ENCODE assay signal across 1 cellular context in the genomic region with DNA sequence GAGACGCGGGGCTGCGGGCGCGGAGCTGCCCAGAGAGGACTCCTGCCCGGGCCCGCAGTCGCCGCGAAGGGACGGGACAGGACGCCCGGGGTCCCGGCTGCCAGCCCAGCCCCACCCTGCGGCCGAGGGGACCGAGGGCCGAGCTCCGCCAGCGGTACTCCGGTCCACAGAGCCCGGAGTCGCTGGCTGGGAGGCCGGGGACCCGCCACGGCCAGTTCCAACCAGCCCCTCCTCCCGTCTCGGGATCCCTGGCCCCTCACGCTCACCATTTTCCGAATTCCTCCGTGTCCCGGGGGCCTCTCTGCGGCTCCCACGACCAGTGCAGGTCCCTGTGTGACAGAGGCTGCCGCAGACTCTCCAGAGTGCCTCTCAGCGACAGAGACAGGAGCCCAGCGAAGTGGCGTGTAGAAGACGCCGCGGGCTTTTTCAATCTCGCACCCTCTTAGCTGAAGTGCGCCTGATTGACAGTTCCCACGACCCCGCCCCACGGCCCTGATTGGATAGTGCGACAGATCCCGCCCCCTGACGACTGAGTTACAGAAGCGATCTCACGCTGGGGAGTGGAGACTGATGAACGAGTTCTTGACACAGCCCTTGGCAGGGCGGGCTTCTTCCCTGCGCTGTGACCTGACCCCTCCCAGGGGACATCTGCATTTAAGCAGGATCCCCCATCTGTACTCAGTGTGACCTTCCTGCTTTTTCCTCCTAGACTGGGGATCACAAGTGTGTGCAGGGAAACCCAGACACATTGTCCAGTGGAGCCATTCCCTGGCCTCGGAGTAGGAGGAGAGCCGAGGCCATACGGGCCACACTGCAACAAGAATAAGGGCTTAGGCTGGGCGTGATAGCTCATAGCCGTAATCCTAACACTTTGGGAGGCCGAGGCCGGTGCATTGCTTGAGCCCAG.
TF ChIP-seq lines count a peak whose summit lies in the region.

No MANE protein-coding gene starts in this region.

TF ChIP-seq in K562, 482 proteins besides CTCF, POLR2A, EP300 and RAD21 (continued from another document and continues in another):
- TF ChIP-seq BRD9 (IDR thresholded peaks at IDR 0.05; ENCODE audit: low read depth, partially characterized antibody), result no peak
- no peak for TF ChIP-seq ZNF239 (CRISPR knock-in tag; IDR thresholded peaks at IDR 0.05)
- TF ChIP-seq HOXB6 (CRISPR knock-in tag; IDR thresholded peaks at IDR 0.05; ENCODE audit: borderline replicate concordance), result no peak
- TF ChIP-seq ZNF431 (CRISPR knock-in tag; IDR thresholded peaks at IDR 0.05), result no peak
- peak in 1 of 2 experiments; percentile 12; a peak in 1 of 4 replicates for TF ChIP-seq TBL1XR1 (IDR thresholded peaks at IDR 0.05; ENCODE audit: low read length in 2 of 2)
- TF ChIP-seq JUN (IDR thresholded peaks at IDR 0.05; ENCODE audit: borderline replicate concordance, low read depth, low read length), result no peak
- TF ChIP-seq JUN (CRISPR knock-in tag; IDR thresholded peaks at IDR 0.05; ENCODE audit: borderline replicate concordance), result no peak
- TF ChIP-seq, protein P1, sequence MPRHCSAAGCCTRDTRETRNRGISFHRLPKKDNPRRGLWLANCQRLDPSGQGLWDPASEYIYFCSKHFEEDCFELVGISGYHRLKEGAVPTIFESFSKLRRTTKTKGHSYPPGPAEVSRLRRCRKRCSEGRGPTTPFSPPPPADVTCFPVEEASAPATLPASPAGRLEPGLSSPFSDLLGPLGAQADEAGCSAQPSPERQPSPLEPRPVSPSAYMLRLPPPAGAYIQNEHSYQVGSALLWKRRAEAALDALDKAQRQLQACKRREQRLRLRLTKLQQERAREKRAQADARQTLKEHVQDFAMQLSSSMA (CRISPR knock-in tag; IDR thresholded peaks at IDR 0.05), result no peak
- no peak for TF ChIP-seq YBX1 (IDR thresholded peaks at IDR 0.05)
- no peak for TF ChIP-seq EHMT2 (IDR thresholded peaks at IDR 0.05)
- no peak for TF ChIP-seq CCAR2 (IDR thresholded peaks at IDR 0.05; ENCODE audit: low read depth, low read length)
- no peak for TF ChIP-seq JUNB (CRISPR knock-in tag; conservative IDR thresholded peaks at IDR 0.05)
- no peak for TF ChIP-seq ZNF175 (CRISPR knock-in tag; IDR thresholded peaks at IDR 0.05; ENCODE audit: low read depth)
- TF ChIP-seq, protein P2, sequence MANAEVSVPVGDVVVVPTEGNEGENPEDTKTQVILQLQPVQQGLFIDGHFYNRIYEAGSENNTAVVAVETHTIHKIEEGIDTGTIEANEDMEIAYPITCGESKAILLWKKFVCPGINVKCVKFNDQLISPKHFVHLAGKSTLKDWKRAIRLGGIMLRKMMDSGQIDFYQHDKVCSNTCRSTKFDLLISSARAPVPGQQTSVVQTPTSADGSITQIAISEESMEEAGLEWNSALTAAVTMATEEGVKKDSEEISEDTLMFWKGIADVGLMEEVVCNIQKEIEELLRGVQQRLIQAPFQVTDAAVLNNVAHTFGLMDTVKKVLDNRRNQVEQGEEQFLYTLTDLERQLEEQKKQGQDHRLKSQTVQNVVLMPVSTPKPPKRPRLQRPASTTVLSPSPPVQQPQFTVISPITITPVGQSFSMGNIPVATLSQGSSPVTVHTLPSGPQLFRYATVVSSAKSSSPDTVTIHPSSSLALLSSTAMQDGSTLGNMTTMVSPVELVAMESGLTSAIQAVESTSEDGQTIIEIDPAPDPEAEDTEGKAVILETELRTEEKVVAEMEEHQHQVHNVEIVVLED (CRISPR knock-in tag; IDR thresholded peaks at IDR 0.05), result no peak
- peak; percentile 98 for TF ChIP-seq KDM5B (IDR thresholded peaks at IDR 0.05; ENCODE audit: insufficient replicate concordance, low read depth, low read length)
- TF ChIP-seq, protein P3, sequence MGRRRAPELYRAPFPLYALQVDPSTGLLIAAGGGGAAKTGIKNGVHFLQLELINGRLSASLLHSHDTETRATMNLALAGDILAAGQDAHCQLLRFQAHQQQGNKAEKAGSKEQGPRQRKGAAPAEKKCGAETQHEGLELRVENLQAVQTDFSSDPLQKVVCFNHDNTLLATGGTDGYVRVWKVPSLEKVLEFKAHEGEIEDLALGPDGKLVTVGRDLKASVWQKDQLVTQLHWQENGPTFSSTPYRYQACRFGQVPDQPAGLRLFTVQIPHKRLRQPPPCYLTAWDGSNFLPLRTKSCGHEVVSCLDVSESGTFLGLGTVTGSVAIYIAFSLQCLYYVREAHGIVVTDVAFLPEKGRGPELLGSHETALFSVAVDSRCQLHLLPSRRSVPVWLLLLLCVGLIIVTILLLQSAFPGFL (CRISPR knock-in tag; IDR thresholded peaks at IDR 0.05), result no peak
- TF ChIP-seq LCOR (CRISPR knock-in tag; IDR thresholded peaks at IDR 0.05), result 0 out of 2 replicates have a peak, but pooled peaks have one; percentile 33
- no peak for TF ChIP-seq ZNF212 (CRISPR knock-in tag; IDR thresholded peaks at IDR 0.05)
- TF ChIP-seq, protein P4, sequence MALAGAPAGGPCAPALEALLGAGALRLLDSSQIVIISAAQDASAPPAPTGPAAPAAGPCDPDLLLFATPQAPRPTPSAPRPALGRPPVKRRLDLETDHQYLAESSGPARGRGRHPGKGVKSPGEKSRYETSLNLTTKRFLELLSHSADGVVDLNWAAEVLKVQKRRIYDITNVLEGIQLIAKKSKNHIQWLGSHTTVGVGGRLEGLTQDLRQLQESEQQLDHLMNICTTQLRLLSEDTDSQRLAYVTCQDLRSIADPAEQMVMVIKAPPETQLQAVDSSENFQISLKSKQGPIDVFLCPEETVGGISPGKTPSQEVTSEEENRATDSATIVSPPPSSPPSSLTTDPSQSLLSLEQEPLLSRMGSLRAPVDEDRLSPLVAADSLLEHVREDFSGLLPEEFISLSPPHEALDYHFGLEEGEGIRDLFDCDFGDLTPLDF (CRISPR knock-in tag; IDR thresholded peaks at IDR 0.05), result no peak
- TF ChIP-seq PTBP1 (IDR thresholded peaks at IDR 0.05; ENCODE audit: low read depth, low read length), result no peak
- TF ChIP-seq CBX2 (IDR thresholded peaks at IDR 0.05; ENCODE audit: insufficient read depth, low read length, poor library complexity, severe bottlenecking), result no peak
- TF ChIP-seq DPF2 (IDR thresholded peaks at IDR 0.05), result no peak
- TF ChIP-seq ZFP30 (CRISPR knock-in tag; IDR thresholded peaks at IDR 0.05; ENCODE audit: borderline replicate concordance), result no peak
- TF ChIP-seq NFE2 (IDR thresholded peaks at IDR 0.05; ENCODE audit: low read depth), result no peak
- TF ChIP-seq, protein P5, sequence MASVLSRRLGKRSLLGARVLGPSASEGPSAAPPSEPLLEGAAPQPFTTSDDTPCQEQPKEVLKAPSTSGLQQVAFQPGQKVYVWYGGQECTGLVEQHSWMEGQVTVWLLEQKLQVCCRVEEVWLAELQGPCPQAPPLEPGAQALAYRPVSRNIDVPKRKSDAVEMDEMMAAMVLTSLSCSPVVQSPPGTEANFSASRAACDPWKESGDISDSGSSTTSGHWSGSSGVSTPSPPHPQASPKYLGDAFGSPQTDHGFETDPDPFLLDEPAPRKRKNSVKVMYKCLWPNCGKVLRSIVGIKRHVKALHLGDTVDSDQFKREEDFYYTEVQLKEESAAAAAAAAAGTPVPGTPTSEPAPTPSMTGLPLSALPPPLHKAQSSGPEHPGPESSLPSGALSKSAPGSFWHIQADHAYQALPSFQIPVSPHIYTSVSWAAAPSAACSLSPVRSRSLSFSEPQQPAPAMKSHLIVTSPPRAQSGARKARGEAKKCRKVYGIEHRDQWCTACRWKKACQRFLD (CRISPR knock-in tag; IDR thresholded peaks at IDR 0.05), result no peak
- TF ChIP-seq ZSCAN32 (CRISPR knock-in tag; IDR thresholded peaks at IDR 0.05), result no peak
- TF ChIP-seq MCM5 (IDR thresholded peaks at IDR 0.05; ENCODE audit: low read depth), result no peak
- no peak for TF ChIP-seq ZNF589 (CRISPR knock-in tag; IDR thresholded peaks at IDR 0.05; ENCODE audit: low read depth)
- no peak for TF ChIP-seq HSF4 (CRISPR knock-in tag; IDR thresholded peaks at IDR 0.05; ENCODE audit: borderline replicate concordance)
- no peak for TF ChIP-seq IFI16 (CRISPR knock-in tag; IDR thresholded peaks at IDR 0.05)
- no peak for TF ChIP-seq STAT5A (IDR thresholded peaks at IDR 0.05; ENCODE audit: borderline replicate concordance, low read length)
- TF ChIP-seq ILK (tag; IDR thresholded peaks at IDR 0.05; ENCODE audit: borderline replicate concordance, low read depth), result no peak
- no peak for TF ChIP-seq ZNF133 (CRISPR knock-in tag; IDR thresholded peaks at IDR 0.05)
- no peak for TF ChIP-seq GABPB2 (CRISPR knock-in tag; conservative IDR thresholded peaks at IDR 0.05)
- TF ChIP-seq ELF2 (CRISPR knock-in tag; IDR thresholded peaks at IDR 0.05), result no peak
- TF ChIP-seq STAT5B (CRISPR knock-in tag; IDR thresholded peaks at IDR 0.05), result no peak
- peak in 1 of 2 experiments; percentile 72; a peak in 1 of 4 replicates for TF ChIP-seq SIN3A (IDR thresholded peaks at IDR 0.05; ENCODE audit: borderline replicate concordance in 2 of 2, control insufficient read depth in 1 of 2, low read depth in 2 of 2, low read length in 2 of 2)
- TF ChIP-seq POLR3G (IDR thresholded peaks at IDR 0.05; ENCODE audit: extremely low read depth, insufficient read length, insufficient replicate concordance), result no peak
- TF ChIP-seq, protein P6, sequence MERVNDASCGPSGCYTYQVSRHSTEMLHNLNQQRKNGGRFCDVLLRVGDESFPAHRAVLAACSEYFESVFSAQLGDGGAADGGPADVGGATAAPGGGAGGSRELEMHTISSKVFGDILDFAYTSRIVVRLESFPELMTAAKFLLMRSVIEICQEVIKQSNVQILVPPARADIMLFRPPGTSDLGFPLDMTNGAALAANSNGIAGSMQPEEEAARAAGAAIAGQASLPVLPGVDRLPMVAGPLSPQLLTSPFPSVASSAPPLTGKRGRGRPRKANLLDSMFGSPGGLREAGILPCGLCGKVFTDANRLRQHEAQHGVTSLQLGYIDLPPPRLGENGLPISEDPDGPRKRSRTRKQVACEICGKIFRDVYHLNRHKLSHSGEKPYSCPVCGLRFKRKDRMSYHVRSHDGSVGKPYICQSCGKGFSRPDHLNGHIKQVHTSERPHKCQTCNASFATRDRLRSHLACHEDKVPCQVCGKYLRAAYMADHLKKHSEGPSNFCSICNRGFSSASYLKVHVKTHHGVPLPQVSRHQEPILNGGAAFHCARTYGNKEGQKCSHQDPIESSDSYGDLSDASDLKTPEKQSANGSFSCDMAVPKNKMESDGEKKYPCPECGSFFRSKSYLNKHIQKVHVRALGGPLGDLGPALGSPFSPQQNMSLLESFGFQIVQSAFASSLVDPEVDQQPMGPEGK (CRISPR knock-in tag; IDR thresholded peaks at IDR 0.05; ENCODE audit: borderline replicate concordance), result no peak
- TF ChIP-seq, protein P7, sequence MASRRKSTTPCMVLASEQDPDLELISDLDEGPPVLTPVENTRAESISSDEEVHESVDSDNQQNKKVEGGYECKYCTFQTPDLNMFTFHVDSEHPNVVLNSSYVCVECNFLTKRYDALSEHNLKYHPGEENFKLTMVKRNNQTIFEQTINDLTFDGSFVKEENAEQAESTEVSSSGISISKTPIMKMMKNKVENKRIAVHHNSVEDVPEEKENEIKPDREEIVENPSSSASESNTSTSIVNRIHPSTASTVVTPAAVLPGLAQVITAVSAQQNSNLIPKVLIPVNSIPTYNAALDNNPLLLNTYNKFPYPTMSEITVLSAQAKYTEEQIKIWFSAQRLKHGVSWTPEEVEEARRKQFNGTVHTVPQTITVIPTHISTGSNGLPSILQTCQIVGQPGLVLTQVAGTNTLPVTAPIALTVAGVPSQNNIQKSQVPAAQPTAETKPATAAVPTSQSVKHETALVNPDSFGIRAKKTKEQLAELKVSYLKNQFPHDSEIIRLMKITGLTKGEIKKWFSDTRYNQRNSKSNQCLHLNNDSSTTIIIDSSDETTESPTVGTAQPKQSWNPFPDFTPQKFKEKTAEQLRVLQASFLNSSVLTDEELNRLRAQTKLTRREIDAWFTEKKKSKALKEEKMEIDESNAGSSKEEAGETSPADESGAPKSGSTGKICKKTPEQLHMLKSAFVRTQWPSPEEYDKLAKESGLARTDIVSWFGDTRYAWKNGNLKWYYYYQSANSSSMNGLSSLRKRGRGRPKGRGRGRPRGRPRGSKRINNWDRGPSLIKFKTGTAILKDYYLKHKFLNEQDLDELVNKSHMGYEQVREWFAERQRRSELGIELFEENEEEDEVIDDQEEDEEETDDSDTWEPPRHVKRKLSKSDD (conservative IDR thresholded peaks at IDR 0.05; ENCODE audit: low read length), result no peak
- TF ChIP-seq KAT7 (CRISPR knock-in tag; IDR thresholded peaks at IDR 0.05; ENCODE audit: borderline replicate concordance), result no peak
- TF ChIP-seq ZNF766 (CRISPR knock-in tag; conservative IDR thresholded peaks at IDR 0.05), result no peak
- no peak for TF ChIP-seq PPARD (CRISPR knock-in tag; IDR thresholded peaks at IDR 0.05)
- TF ChIP-seq NCOA4 (IDR thresholded peaks at IDR 0.05; ENCODE audit: partially characterized antibody), result no peak
- TF ChIP-seq ZNF764 (CRISPR knock-in tag; IDR thresholded peaks at IDR 0.05; ENCODE audit: low read depth), result no peak
- no peak for TF ChIP-seq SIX5 (IDR thresholded peaks at IDR 0.05; ENCODE audit: borderline replicate concordance in 1 of 2, insufficient read depth in 1 of 2, low read depth in 1 of 2, low read length in 2 of 2)
- TF ChIP-seq, protein P8, sequence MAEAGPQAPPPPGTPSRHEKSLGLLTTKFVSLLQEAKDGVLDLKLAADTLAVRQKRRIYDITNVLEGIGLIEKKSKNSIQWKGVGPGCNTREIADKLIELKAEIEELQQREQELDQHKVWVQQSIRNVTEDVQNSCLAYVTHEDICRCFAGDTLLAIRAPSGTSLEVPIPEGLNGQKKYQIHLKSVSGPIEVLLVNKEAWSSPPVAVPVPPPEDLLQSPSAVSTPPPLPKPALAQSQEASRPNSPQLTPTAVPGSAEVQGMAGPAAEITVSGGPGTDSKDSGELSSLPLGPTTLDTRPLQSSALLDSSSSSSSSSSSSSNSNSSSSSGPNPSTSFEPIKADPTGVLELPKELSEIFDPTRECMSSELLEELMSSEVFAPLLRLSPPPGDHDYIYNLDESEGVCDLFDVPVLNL (CRISPR knock-in tag; IDR thresholded peaks at IDR 0.05; ENCODE audit: low read depth), result peak; percentile 53; the same call in 1 of the 2 replicates
- TF ChIP-seq GATA2 (CRISPR knock-in tag; IDR thresholded peaks at IDR 0.05), result no peak
- no peak for TF ChIP-seq FOXK1 (CRISPR knock-in tag; IDR thresholded peaks at IDR 0.05; ENCODE audit: borderline replicate concordance)
- TF ChIP-seq, protein P9, sequence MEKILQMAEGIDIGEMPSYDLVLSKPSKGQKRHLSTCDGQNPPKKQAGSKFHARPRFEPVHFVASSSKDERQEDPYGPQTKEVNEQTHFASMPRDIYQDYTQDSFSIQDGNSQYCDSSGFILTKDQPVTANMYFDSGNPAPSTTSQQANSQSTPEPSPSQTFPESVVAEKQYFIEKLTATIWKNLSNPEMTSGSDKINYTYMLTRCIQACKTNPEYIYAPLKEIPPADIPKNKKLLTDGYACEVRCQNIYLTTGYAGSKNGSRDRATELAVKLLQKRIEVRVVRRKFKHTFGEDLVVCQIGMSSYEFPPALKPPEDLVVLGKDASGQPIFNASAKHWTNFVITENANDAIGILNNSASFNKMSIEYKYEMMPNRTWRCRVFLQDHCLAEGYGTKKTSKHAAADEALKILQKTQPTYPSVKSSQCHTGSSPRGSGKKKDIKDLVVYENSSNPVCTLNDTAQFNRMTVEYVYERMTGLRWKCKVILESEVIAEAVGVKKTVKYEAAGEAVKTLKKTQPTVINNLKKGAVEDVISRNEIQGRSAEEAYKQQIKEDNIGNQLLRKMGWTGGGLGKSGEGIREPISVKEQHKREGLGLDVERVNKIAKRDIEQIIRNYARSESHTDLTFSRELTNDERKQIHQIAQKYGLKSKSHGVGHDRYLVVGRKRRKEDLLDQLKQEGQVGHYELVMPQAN (IDR thresholded peaks at IDR 0.05; ENCODE audit: borderline replicate concordance), result peak; percentile 41; the same call in 1 of the 2 replicates
- TF ChIP-seq RBFOX2 (IDR thresholded peaks at IDR 0.05; ENCODE audit: low read depth, low read length), result peak; percentile 88
- TF ChIP-seq POLR2G (IDR thresholded peaks at IDR 0.05; ENCODE audit: low read depth, low read length), result peak; percentile 92
- TF ChIP-seq RHOXF2B (CRISPR knock-in tag; conservative IDR thresholded peaks at IDR 0.05), result no peak
